8 cellular contexts compared by ENCODE assay signal in genomic region chr2:45237850-45238542, GRCh38.
DNase-seq lines count a peak whose midpoint lies in the region; ATAC-seq, FAIRE-seq and TF ChIP-seq lines count a peak whose summit lies in the region.

No MANE protein-coding gene starts in this region.

- H3K79me2 ChIP-seq in mesendoderm (ENCODE audit: control insufficient read depth, insufficient read depth, low read length): no peaks in the 10 kb centered on the region

- H3K9ac ChIP-seq in BLaER1 treated with 17β-estradiol and CSF1 and Interleukin-3, amounts not matched to agents 10 nM and 100 nM: peak overlapping the region in 6 of 11 experiments; percentile 33 to 79 (median 58); a peak in 11 of 22 replicates
- H3K9ac ChIP-seq in mesendoderm (ENCODE audit: low read length): no peak overlapping the region

- H3K9me3 Mint-ChIP-seq in effector memory CD8-positive, alpha-beta T cell: no peaks in the 10 kb centered on the region

- H3K36me3 Mint-ChIP-seq in effector memory CD8-positive, alpha-beta T cell (ENCODE audit: insufficient read depth): no peaks in the 10 kb centered on the region

- H2AK5ac ChIP-seq in mesendoderm (ENCODE audit: low read length): no peak overlapping the region

- H3K23ac ChIP-seq in mesendoderm (ENCODE audit: low read length): no peak overlapping the region

- H3K4ac ChIP-seq in mesendoderm (ENCODE audit: low read depth, low read length): no peak overlapping the region

- peak overlapping the region in 10 of 11 experiments; percentile 36 to 91 (median 74); a peak in 18 of 22 replicates for H3K27ac ChIP-seq in BLaER1 treated with 17β-estradiol and CSF1 and Interleukin-3, amounts not matched to agents 10 nM and 100 nM
- H3K27ac ChIP-seq in ascending aorta (peak overlapping the region; percentile 46 to 57), lung (ENCODE audit: low read depth in 1 of 2, low read length in 1 of 2) (peak overlapping the region in 1 of 2 donors; percentile 70), mesendoderm (ENCODE audit: low read depth, low read length) (no peak overlapping the region)

- 0 out of 22 replicates have a peak, but pooled peaks cover 0 to 4% (median 0%) of the 10 kb centered on the region in 11 experiments for H3K27me3 ChIP-seq in BLaER1 treated with 17β-estradiol and CSF1 and Interleukin-3, amounts not matched to agents 10 nM and 100 nM
- H3K27me3 ChIP-seq in ascending aorta (no peaks in the 10 kb centered on the region), lung (ENCODE audit: control insufficient read depth, insufficient read depth) (no peaks in the 10 kb centered on the region), mesendoderm (ENCODE audit: insufficient read depth, low read length, poor library complexity) (no peaks in the 10 kb centered on the region)

- peaks cover 0 to 14% (median 0%) of the 10 kb centered on the region in 11 experiments; a peak in 4 of 22 replicates for H3K9me3 ChIP-seq in BLaER1 treated with 17β-estradiol and CSF1 and Interleukin-3, amounts not matched to agents 10 nM and 100 nM (replicated peaks in 1 of 11)
- H3K9me3 ChIP-seq in ascending aorta (no peaks in the 10 kb centered on the region), lung (ENCODE audit: control insufficient read depth in 2 of 2, insufficient read depth in 1 of 2, low read length in 1 of 2) (no peaks in the 10 kb centered on the region)

- H3K56ac ChIP-seq in mesendoderm (ENCODE audit: low read length): no peak overlapping the region

- H3K18ac ChIP-seq in mesendoderm (ENCODE audit: low read length): no peak overlapping the region

- H3K79me1 ChIP-seq in mesendoderm (ENCODE audit: low read length): no peaks in the 10 kb centered on the region

- H4K8ac ChIP-seq in mesendoderm (ENCODE audit: low read depth, low read length): no peak overlapping the region

- H4K20me1 ChIP-seq in BLaER1 treated with 17β-estradiol and CSF1 and Interleukin-3, amounts not matched to agents 10 nM and 100 nM: no peaks in the 10 kb centered on the region

- H3K4me3 Mint-ChIP-seq in effector memory CD8-positive, alpha-beta T cell: no peak overlapping the region

- intact Hi-C loops in ascending aorta (cut with DNase I): no loop called here

- H3K4me1 ChIP-seq in BLaER1 treated with 17β-estradiol and CSF1 and Interleukin-3, amounts not matched to agents 10 nM and 100 nM: peaks cover 30 to 53% (median 41%) of the 10 kb centered on the region in 10 experiments
- H3K4me1 ChIP-seq in ascending aorta (peaks cover 7 to 16% of the 10 kb centered on the region in 2 donors), lung (ENCODE audit: control insufficient read depth in 2 of 2, insufficient read depth in 2 of 2, low read length in 2 of 2) (peaks cover 0 to 12% of the 10 kb centered on the region in 2 donors), mesendoderm (ENCODE audit: control insufficient read depth, low read depth, low read length) (peaks cover 3% of the 10 kb centered on the region)

- TF ChIP-seq POLR2A in erythroblast (IDR thresholded peaks at IDR 0.05; ENCODE audit: low read length): no peak

- DNase-seq in HTR-8/SVneo (ENCODE audit: insufficient read length, low spot score): peak; percentile 89
- peak in 1 of 2 donors; percentile 78 for DNase-seq in ascending aorta (ENCODE audit: low spot score in 2 of 2)
- peak; percentile 28 for DNase-seq in lung (ENCODE audit: low spot score)
- no peak for DNase-seq in mesendoderm
- no peak for DNase-seq in erythroblast (lab: John Stamatoyannopoulos, UW)
- DNase-seq in middle frontal gyrus (ENCODE audit: extremely low spot score, low spot score): no peak
- no peak for DNase-seq in effector memory CD8-positive, alpha-beta T cell

- peak overlapping the region; percentile 86 to 100 (median 91) for H3K4me2 ChIP-seq in BLaER1 treated with 17β-estradiol and CSF1 and Interleukin-3, amounts not matched to agents 10 nM and 100 nM
- no peak overlapping the region for H3K4me2 ChIP-seq in mesendoderm (ENCODE audit: low read length)

- no peaks in the 10 kb centered on the region for H3K36me3 ChIP-seq in BLaER1 treated with 17β-estradiol and CSF1 and Interleukin-3, amounts not matched to agents 10 nM and 100 nM
- H3K36me3 ChIP-seq in ascending aorta (no peaks in the 10 kb centered on the region), lung (ENCODE audit: control insufficient read depth in 2 of 2, insufficient read depth in 2 of 2, low read length in 2 of 2) (no peaks in the 10 kb centered on the region), mesendoderm (ENCODE audit: control insufficient read depth, insufficient read depth, low read length) (no peaks in the 10 kb centered on the region)

- peaks cover 36 to 66% of the 10 kb centered on the region in 2 donors for H3K27me3 Mint-ChIP-seq in effector memory CD8-positive, alpha-beta T cell

- no peak overlapping the region for H2BK120ac ChIP-seq in mesendoderm (ENCODE audit: low read depth, low read length)

- peak; percentile 90 for FAIRE-seq in HTR-8/SVneo (lab: Jason Lieb, UNC)

- H3K27ac Mint-ChIP-seq in effector memory CD8-positive, alpha-beta T cell: no peak overlapping the region

- H3K4me3 ChIP-seq in BLaER1 treated with 17β-estradiol and CSF1 and Interleukin-3, amounts not matched to agents 10 nM and 100 nM: peak overlapping the region in 1 of 10 experiments; percentile 25; a peak in 2 of 20 replicates
- H3K4me3 ChIP-seq in ascending aorta (no peak overlapping the region), lung (no peak overlapping the region), mesendoderm (ENCODE audit: low read length) (no peak overlapping the region)

- TF ChIP-seq CTCF in ascending aorta (IDR thresholded peaks at IDR 0.05): no peak
- no peak for TF ChIP-seq CTCF in lung (IDR thresholded peaks at IDR 0.05; ENCODE audit: control extremely low read depth, extremely low read depth)

- H3K4me1 Mint-ChIP-seq in effector memory CD8-positive, alpha-beta T cell (ENCODE audit: low read depth in 2 of 2): peaks cover 0 to 2% of the 10 kb centered on the region in 2 donors

- 50 to 66% methylated on average over 6 of the region's 6 CpGs for WGBS in lung, 2 donors
- no CpG with 5 or more reads among the region's 6 CpGs for WGBS in mesendoderm (ENCODE audit: extremely low coverage, insufficient coverage, low lambda C conversion rate)

- H4K5ac ChIP-seq in mesendoderm (ENCODE audit: low read length): no peak overlapping the region

- H2BK5ac ChIP-seq in mesendoderm (ENCODE audit: low read length): no peak overlapping the region

- H2BK15ac ChIP-seq in mesendoderm (replicated peaks; ENCODE audit: low read depth): no peak overlapping the region

- no peak for ATAC-seq in lung (ENCODE audit: insufficient read depth, low FRiP score)
- no peak for ATAC-seq in effector memory CD8-positive, alpha-beta T cell (replicated peaks)

Comparison
In these comparisons a context has a peak if more than half of its experiments do, and no peak if none do; other contexts are left out.
1. DNase-seq: peak in HTR-8/SVneo (single experiment) and lung (single experiment); none in mesendoderm (single experiment), erythroblast (0 of 2), middle frontal gyrus (single experiment) and effector memory CD8-positive, alpha-beta T cell (0 of 3).